ENCODE assay signal across 14 cellular contexts in the genomic region with DNA sequence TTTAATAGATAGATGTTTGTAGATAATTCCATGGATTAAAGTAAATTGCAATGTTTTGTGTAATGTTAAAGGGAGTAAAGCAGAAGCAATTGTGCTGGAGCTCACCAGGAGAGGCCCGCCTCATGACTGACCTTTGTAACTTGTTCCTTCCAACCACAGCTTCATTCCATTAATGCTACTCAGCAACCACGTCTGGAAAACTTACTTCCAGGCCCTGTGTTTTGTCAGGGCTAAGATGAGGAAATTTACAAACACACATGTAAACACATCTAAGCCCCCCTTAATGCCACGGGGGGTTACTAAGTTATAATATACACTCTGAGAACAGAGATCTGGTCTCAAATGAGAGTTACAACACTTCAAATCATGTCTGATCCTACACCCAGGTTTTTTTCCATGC. TPM values are rescaled to one million over a fixed set of nuclear protein-coding genes. Genes with fewer than 3 reads are reported as not detected.
DNase-seq lines count a peak whose midpoint lies in the region; ATAC-seq and TF ChIP-seq lines count a peak whose summit lies in the region.
"Had no signal": no experiment of that assay in that cellular context is flagged by ENCODE, and none has a peak within 500 bp of the region (broad histone marks: within the 10 kb centered on the region; RNA-seq: fewer than 3 reads in every experiment).

No MANE protein-coding gene starts in this region.

- peak overlapping the region; percentile 89 for H3K4me2 ChIP-seq in smooth muscle cell
- no peak overlapping the region for H3K4me2 ChIP-seq in Karpas-422 (ENCODE audit: low read depth, low read length, poor library complexity, severe bottlenecking)

- H4K20me1 ChIP-seq in smooth muscle cell (ENCODE audit: low read depth): no peaks in the 10 kb centered on the region
- H4K20me1 ChIP-seq in Karpas-422 (ENCODE audit: insufficient read depth, low read depth, low read length): no peaks in the 10 kb centered on the region

- H2AFZ ChIP-seq in smooth muscle cell (ENCODE audit: low read depth): no peak overlapping the region
- no peak overlapping the region for H2AFZ ChIP-seq in Karpas-422 (ENCODE audit: low read length)

- H3K79me2 ChIP-seq in smooth muscle cell (ENCODE audit: low read depth) (peaks cover 15% of the 10 kb centered on the region), Karpas-422 (ENCODE audit: low read length) (no peaks in the 10 kb centered on the region)

- 2% methylated on average over 2 of the region's 3 CpGs for WGBS in smooth muscle cell (ENCODE audit: low lambda C conversion rate)

- H3K4me3 Mint-ChIP-seq in activated naive CD4-positive, alpha-beta T cell treated with anti-CD3 and anti-CD28 coated beads, Interleukin-2, amount 10 ng/mL, durations not matched to agents 7 days and 5 days: no peak overlapping the region
- H3K4me3 Mint-ChIP-seq: activated B cell treated with CpG ODN at 0.5 μM for 24 hours; activated naive CD8-positive, alpha-beta T cell treated with anti-CD3 and anti-CD28 coated beads, Interleukin-2, amount 50 U/mL, for 24 hours had no signal

- CTCF ChIA-PET in activated naive CD4-positive, alpha-beta T cell treated with anti-CD3 and anti-CD28 coated beads, Interleukin-2, amount 10 ng/mL, durations not matched to agents 7 days and 5 days (lab: Charles Lee): interaction anchor here (0.6 to 1.6 kb wide), 2 partner anchors 10 to 18 kb away, joined by 3 to 4 read pairs; no protein-coding TSS in a partner anchor

- peak; percentile 91 for DNase-seq in H4 (ENCODE audit: low spot score)
- DNase-seq in T1000 (lab: John Stamatoyannopoulos, UW): peak; percentile 91
- DNase-seq in glomerular visceral epithelial cell (ENCODE audit: extremely low spot score): peak; percentile 85
- no peak for DNase-seq in smooth muscle cell (lab: John Stamatoyannopoulos, UW; ENCODE audit: unreplicated experiment)
- DNase-seq in Karpas-422: no peak
- no peak for DNase-seq in activated naive CD4-positive, alpha-beta T cell treated with anti-CD3 and anti-CD28 coated beads, Interleukin-2, amount 10 ng/mL, durations not matched to agents 7 days and 5 days
- no peak for DNase-seq in NCI-H1105 treated with DMSO at 0.1 percent for 48 hours (lab: John Stamatoyannopoulos, UW)
- DNase-seq: activated B cell treated with CpG ODN at 0.5 μM for 24 hours; activated naive CD8-positive, alpha-beta T cell treated with anti-CD3 and anti-CD28 coated beads, Interleukin-2, amount 50 U/mL, for 24 hours; GOT3; NCI-H774 had no signal

- H3F3A ChIP-seq in smooth muscle cell (ENCODE audit: low read depth): peaks cover 45% of the 10 kb centered on the region

- H3K27ac Mint-ChIP-seq in activated naive CD4-positive, alpha-beta T cell treated with anti-CD3 and anti-CD28 coated beads, Interleukin-2, amount 10 ng/mL, durations not matched to agents 7 days and 5 days: no peak overlapping the region
- H3K27ac Mint-ChIP-seq: activated B cell treated with CpG ODN at 0.5 μM for 24 hours; activated naive CD8-positive, alpha-beta T cell treated with anti-CD3 and anti-CD28 coated beads, Interleukin-2, amount 50 U/mL, for 24 hours had no signal

- H3K9me2 ChIP-seq in Karpas-422 (replicated peaks; ENCODE audit: insufficient read depth, low read length): no peaks in the 10 kb centered on the region

- H3K27ac ChIP-seq in smooth muscle cell (ENCODE audit: low read depth): peak overlapping the region; percentile 98
- H3K27ac ChIP-seq in Karpas-422 (ENCODE audit: low read length): no peak overlapping the region

- H3K9me3 ChIP-seq in smooth muscle cell (replicated peaks; ENCODE audit: low read depth) (no peaks in the 10 kb centered on the region), Karpas-422 (ENCODE audit: low read length) (no peaks in the 10 kb centered on the region)

- H3K9me3 Mint-ChIP-seq in activated naive CD4-positive, alpha-beta T cell treated with anti-CD3 and anti-CD28 coated beads, Interleukin-2, amount 10 ng/mL, durations not matched to agents 7 days and 5 days: no peaks in the 10 kb centered on the region
- H3K9me3 Mint-ChIP-seq: activated B cell treated with CpG ODN at 0.5 μM for 24 hours had no signal

- H3K27me3 Mint-ChIP-seq in activated naive CD4-positive, alpha-beta T cell treated with anti-CD3 and anti-CD28 coated beads, Interleukin-2, amount 10 ng/mL, durations not matched to agents 7 days and 5 days: no peaks in the 10 kb centered on the region
- H3K27me3 Mint-ChIP-seq: activated B cell treated with CpG ODN at 0.5 μM for 24 hours; activated naive CD8-positive, alpha-beta T cell treated with anti-CD3 and anti-CD28 coated beads, Interleukin-2, amount 50 U/mL, for 24 hours had no signal

- no peaks in the 10 kb centered on the region for H3K4me1 Mint-ChIP-seq in activated naive CD4-positive, alpha-beta T cell treated with anti-CD3 and anti-CD28 coated beads, Interleukin-2, amount 10 ng/mL, durations not matched to agents 7 days and 5 days
- H3K4me1 Mint-ChIP-seq: activated naive CD8-positive, alpha-beta T cell treated with anti-CD3 and anti-CD28 coated beads, Interleukin-2, amount 50 U/mL, for 24 hours had no signal

- H3K4me3 ChIP-seq in smooth muscle cell (no peak overlapping the region), Karpas-422 (ENCODE audit: low read length) (no peak overlapping the region)
- H3K4me3 ChIP-seq: skin epidermis had no signal

- ATAC-seq in esophagus mucosa: no peak
- ATAC-seq: activated naive CD8-positive, alpha-beta T cell treated with anti-CD3 and anti-CD28 coated beads, Interleukin-2, amount 50 U/mL, for 24 hours had no signal

- no peak for TF ChIP-seq CTCF in smooth muscle cell (IDR thresholded peaks at IDR 0.05; ENCODE audit: borderline replicate concordance, insufficient read depth, poor library complexity, severe bottlenecking)

- H3K4me1 ChIP-seq in smooth muscle cell (ENCODE audit: low read depth) (peaks cover 52% of the 10 kb centered on the region), Karpas-422 (ENCODE audit: low read length) (peaks cover 15% of the 10 kb centered on the region)

- H3K27me3 ChIP-seq in smooth muscle cell (ENCODE audit: low read depth): no peaks in the 10 kb centered on the region
- no peaks in the 10 kb centered on the region for H3K27me3 ChIP-seq in Karpas-422 (ENCODE audit: low read length)

- H3K36me3 ChIP-seq in smooth muscle cell (ENCODE audit: low read depth) (peaks cover 5% of the 10 kb centered on the region), Karpas-422 (ENCODE audit: insufficient read depth, low read length) (no peaks in the 10 kb centered on the region)

- no peaks in the 10 kb centered on the region for H3K36me3 Mint-ChIP-seq in activated naive CD4-positive, alpha-beta T cell treated with anti-CD3 and anti-CD28 coated beads, Interleukin-2, amount 10 ng/mL, durations not matched to agents 7 days and 5 days

- H3K9ac ChIP-seq in smooth muscle cell (ENCODE audit: low read depth): peak overlapping the region; percentile 56
- no peak overlapping the region for H3K9ac ChIP-seq in Karpas-422 (ENCODE audit: low read length)

RNA-seq across cellular contexts. Expression of gene LUM, which starts 12.4 kb away (rescaled TPM):
- 485 and 703 TPM in 2 replicates for total RNA-seq in H4 (2014; rRNA removed; shearing (Covaris generic))
- total RNA-seq in smooth muscle cell: 7,849 and 9,477 TPM in 2 replicates
- 4,053 and 5,541 TPM in 2 replicates for polyA plus RNA-seq in smooth muscle cell
- total RNA-seq in esophagus mucosa: 8.4 TPM
- not detected in 2 replicates for total RNA-seq in Karpas-422 (2014; rRNA removed; shearing (Covaris generic); ENCODE audit: low replicate concordance)
- total RNA-seq: activated B cell treated with CpG ODN at 0.5 μM for 24 hours had no signal

RNA-seq across cellular contexts. Expression of gene KERA, which starts 41.1 kb away (rescaled TPM):
- not detected in 2 replicates for total RNA-seq in H4 (2014; rRNA removed; shearing (Covaris generic))
- not detected in 2 replicates for total RNA-seq in smooth muscle cell
- not detected in 2 replicates for polyA plus RNA-seq in smooth muscle cell
- not detected for total RNA-seq in esophagus mucosa
- total RNA-seq in Karpas-422 (2014; rRNA removed; shearing (Covaris generic); ENCODE audit: low replicate concordance): not detected in 2 replicates
- total RNA-seq: activated B cell treated with CpG ODN at 0.5 μM for 24 hours, subcutaneous adipose tissue had no signal

Comparison
In these comparisons a context has a peak if more than half of its experiments do, and no peak if none do; other contexts are left out.
1. DNase-seq: peak in H4 (single experiment), T1000 (single experiment) and glomerular visceral epithelial cell (single experiment); none in smooth muscle cell (single experiment), Karpas-422 (single experiment), activated naive CD4-positive, alpha-beta T cell treated with anti-CD3 and anti-CD28 coated beads, Interleukin-2, amount 10 ng/mL, durations not matched to agents 7 days and 5 days (single experiment) and NCI-H1105 treated with DMSO at 0.1 percent for 48 hours (single experiment).
2. RNA of gene LUM, which starts 12.4 kb away (total RNA-seq): 7,849 to 9,477 TPM in smooth muscle cell and 485 to 703 TPM in H4; 8.4 TPM in esophagus mucosa (single experiment) and not detected in Karpas-422; every median in the first group is over 10 times any median in the second.